Comparison of ENCODE assay signal across 1 cellular context in the genomic region with DNA sequence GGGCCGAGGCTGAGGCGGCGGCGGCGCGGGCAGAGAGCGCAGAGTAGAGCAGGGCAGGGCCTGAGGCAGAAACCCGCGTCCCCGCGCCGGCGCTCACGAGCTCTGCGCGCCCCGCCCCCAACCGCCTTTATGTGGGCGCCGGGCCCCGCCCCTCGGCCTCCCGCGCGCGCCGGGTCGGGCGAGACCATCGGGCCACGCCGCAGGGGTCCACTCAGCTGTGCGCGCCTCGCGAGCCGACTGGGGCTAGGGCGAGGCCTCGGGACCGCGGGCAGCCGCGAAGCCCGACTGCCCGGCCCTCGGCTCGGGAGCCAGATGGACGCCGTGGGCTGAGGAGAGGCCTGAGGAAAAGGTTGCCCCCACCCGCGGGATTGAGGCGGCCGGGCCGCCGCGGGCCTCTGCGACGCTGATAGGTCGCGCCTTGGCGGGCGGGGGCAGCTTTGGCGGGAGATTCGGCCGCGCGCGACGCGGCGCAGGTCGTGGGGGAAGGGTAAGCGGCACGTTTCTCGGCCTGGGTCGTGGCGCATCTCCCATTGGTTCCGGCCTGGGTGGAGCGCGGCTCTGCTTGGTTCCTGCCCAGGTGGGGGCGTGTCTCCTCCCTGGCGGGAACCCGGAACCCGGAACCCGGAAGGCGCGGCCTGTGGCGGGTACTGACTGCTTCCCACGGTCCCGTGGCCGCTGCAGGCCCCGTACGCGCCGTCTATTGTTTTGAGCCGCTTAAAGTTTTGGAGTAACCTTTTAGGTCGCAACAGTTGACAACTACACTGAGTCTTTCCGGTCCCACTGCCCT.
TF ChIP-seq lines count a peak whose summit lies in the region.

A gene (minus strand): TSS at position 104 of the 787 bp plus-strand sequence. CDS start 131 bp downstream, outside the sequence.

TF ChIP-seq in K562, 482 proteins besides CTCF, POLR2A, EP300 and RAD21 (continued from another document and continues in another):
- TF ChIP-seq, protein P1, sequence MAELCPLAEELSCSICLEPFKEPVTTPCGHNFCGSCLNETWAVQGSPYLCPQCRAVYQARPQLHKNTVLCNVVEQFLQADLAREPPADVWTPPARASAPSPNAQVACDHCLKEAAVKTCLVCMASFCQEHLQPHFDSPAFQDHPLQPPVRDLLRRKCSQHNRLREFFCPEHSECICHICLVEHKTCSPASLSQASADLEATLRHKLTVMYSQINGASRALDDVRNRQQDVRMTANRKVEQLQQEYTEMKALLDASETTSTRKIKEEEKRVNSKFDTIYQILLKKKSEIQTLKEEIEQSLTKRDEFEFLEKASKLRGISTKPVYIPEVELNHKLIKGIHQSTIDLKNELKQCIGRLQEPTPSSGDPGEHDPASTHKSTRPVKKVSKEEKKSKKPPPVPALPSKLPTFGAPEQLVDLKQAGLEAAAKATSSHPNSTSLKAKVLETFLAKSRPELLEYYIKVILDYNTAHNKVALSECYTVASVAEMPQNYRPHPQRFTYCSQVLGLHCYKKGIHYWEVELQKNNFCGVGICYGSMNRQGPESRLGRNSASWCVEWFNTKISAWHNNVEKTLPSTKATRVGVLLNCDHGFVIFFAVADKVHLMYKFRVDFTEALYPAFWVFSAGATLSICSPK (IDR thresholded peaks at IDR 0.05; ENCODE audit: borderline replicate concordance), result no peak
- TF ChIP-seq XRCC3 (IDR thresholded peaks at IDR 0.05), result no peak
- no peak for TF ChIP-seq HDAC3 (IDR thresholded peaks at IDR 0.05; ENCODE audit: borderline replicate concordance, partially characterized antibody)
- TF ChIP-seq TSC22D4 (tag; IDR thresholded peaks at IDR 0.05), result no peak
- TF ChIP-seq, protein P2, sequence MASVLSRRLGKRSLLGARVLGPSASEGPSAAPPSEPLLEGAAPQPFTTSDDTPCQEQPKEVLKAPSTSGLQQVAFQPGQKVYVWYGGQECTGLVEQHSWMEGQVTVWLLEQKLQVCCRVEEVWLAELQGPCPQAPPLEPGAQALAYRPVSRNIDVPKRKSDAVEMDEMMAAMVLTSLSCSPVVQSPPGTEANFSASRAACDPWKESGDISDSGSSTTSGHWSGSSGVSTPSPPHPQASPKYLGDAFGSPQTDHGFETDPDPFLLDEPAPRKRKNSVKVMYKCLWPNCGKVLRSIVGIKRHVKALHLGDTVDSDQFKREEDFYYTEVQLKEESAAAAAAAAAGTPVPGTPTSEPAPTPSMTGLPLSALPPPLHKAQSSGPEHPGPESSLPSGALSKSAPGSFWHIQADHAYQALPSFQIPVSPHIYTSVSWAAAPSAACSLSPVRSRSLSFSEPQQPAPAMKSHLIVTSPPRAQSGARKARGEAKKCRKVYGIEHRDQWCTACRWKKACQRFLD (CRISPR knock-in tag; IDR thresholded peaks at IDR 0.05), result no peak; the same call in 1 of the 2 replicates
- TF ChIP-seq, protein P3, sequence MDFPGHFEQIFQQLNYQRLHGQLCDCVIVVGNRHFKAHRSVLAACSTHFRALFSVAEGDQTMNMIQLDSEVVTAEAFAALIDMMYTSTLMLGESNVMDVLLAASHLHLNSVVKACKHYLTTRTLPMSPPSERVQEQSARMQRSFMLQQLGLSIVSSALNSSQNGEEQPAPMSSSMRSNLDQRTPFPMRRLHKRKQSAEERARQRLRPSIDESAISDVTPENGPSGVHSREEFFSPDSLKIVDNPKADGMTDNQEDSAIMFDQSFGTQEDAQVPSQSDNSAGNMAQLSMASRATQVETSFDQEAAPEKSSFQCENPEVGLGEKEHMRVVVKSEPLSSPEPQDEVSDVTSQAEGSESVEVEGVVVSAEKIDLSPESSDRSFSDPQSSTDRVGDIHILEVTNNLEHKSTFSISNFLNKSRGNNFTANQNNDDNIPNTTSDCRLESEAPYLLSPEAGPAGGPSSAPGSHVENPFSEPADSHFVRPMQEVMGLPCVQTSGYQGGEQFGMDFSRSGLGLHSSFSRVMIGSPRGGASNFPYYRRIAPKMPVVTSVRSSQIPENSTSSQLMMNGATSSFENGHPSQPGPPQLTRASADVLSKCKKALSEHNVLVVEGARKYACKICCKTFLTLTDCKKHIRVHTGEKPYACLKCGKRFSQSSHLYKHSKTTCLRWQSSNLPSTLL (IDR thresholded peaks at IDR 0.05), result no peak
- TF ChIP-seq, protein P4, sequence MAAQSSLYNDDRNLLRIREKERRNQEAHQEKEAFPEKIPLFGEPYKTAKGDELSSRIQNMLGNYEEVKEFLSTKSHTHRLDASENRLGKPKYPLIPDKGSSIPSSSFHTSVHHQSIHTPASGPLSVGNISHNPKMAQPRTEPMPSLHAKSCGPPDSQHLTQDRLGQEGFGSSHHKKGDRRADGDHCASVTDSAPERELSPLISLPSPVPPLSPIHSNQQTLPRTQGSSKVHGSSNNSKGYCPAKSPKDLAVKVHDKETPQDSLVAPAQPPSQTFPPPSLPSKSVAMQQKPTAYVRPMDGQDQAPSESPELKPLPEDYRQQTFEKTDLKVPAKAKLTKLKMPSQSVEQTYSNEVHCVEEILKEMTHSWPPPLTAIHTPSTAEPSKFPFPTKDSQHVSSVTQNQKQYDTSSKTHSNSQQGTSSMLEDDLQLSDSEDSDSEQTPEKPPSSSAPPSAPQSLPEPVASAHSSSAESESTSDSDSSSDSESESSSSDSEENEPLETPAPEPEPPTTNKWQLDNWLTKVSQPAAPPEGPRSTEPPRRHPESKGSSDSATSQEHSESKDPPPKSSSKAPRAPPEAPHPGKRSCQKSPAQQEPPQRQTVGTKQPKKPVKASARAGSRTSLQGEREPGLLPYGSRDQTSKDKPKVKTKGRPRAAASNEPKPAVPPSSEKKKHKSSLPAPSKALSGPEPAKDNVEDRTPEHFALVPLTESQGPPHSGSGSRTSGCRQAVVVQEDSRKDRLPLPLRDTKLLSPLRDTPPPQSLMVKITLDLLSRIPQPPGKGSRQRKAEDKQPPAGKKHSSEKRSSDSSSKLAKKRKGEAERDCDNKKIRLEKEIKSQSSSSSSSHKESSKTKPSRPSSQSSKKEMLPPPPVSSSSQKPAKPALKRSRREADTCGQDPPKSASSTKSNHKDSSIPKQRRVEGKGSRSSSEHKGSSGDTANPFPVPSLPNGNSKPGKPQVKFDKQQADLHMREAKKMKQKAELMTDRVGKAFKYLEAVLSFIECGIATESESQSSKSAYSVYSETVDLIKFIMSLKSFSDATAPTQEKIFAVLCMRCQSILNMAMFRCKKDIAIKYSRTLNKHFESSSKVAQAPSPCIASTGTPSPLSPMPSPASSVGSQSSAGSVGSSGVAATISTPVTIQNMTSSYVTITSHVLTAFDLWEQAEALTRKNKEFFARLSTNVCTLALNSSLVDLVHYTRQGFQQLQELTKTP (IDR thresholded peaks at IDR 0.05; ENCODE audit: low read depth in 1 of 2, partially characterized antibody in 2 of 2), result no peak
- TF ChIP-seq HDAC6 (IDR thresholded peaks at IDR 0.05; ENCODE audit: low read depth, low read length), result no peak
- TF ChIP-seq ZFPM2 (CRISPR knock-in tag; IDR thresholded peaks at IDR 0.05), result no peak
- TF ChIP-seq, protein P5, sequence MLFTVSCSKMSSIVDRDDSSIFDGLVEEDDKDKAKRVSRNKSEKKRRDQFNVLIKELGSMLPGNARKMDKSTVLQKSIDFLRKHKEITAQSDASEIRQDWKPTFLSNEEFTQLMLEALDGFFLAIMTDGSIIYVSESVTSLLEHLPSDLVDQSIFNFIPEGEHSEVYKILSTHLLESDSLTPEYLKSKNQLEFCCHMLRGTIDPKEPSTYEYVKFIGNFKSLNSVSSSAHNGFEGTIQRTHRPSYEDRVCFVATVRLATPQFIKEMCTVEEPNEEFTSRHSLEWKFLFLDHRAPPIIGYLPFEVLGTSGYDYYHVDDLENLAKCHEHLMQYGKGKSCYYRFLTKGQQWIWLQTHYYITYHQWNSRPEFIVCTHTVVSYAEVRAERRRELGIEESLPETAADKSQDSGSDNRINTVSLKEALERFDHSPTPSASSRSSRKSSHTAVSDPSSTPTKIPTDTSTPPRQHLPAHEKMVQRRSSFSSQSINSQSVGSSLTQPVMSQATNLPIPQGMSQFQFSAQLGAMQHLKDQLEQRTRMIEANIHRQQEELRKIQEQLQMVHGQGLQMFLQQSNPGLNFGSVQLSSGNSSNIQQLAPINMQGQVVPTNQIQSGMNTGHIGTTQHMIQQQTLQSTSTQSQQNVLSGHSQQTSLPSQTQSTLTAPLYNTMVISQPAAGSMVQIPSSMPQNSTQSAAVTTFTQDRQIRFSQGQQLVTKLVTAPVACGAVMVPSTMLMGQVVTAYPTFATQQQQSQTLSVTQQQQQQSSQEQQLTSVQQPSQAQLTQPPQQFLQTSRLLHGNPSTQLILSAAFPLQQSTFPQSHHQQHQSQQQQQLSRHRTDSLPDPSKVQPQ (CRISPR knock-in tag; IDR thresholded peaks at IDR 0.05; ENCODE audit: borderline replicate concordance), result peak; percentile 77; the same call in 1 of the 2 replicates
- TF ChIP-seq CHD1 (IDR thresholded peaks at IDR 0.05; ENCODE audit: low read length), result no peak
- TF ChIP-seq SPI1 (IDR thresholded peaks at IDR 0.05; ENCODE audit: borderline replicate concordance, low read depth, low read length), result peak; percentile 25; the same call in 1 of the 2 replicates
- TF ChIP-seq SMARCC2 (IDR thresholded peaks at IDR 0.05; ENCODE audit: low read depth), result no peak
- no peak for TF ChIP-seq ZNF778 (CRISPR knock-in tag; IDR thresholded peaks at IDR 0.05)
- no peak for TF ChIP-seq ZSCAN29 (IDR thresholded peaks at IDR 0.05)
- peak; percentile 85 for TF ChIP-seq NR2C2 (CRISPR knock-in tag; IDR thresholded peaks at IDR 0.05)
- TF ChIP-seq NR2C2 (tag; IDR thresholded peaks at IDR 0.05), result peak; percentile 88
- TF ChIP-seq ZNF551 (CRISPR knock-in tag; IDR thresholded peaks at IDR 0.05), result no peak
- no peak for TF ChIP-seq BRD9 (IDR thresholded peaks at IDR 0.05; ENCODE audit: low read depth, partially characterized antibody)
- TF ChIP-seq, protein P6, sequence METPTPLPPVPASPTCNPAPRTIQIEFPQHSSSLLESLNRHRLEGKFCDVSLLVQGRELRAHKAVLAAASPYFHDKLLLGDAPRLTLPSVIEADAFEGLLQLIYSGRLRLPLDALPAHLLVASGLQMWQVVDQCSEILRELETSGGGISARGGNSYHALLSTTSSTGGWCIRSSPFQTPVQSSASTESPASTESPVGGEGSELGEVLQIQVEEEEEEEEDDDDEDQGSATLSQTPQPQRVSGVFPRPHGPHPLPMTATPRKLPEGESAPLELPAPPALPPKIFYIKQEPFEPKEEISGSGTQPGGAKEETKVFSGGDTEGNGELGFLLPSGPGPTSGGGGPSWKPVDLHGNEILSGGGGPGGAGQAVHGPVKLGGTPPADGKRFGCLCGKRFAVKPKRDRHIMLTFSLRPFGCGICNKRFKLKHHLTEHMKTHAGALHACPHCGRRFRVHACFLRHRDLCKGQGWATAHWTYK (CRISPR knock-in tag; IDR thresholded peaks at IDR 0.05), result no peak
- no peak for TF ChIP-seq CBX8 (IDR thresholded peaks at IDR 0.05; ENCODE audit: borderline replicate concordance, extremely low read depth, low read depth, low read length, poor library complexity, severe bottlenecking)
- no peak for TF ChIP-seq SREBF2 (CRISPR knock-in tag; IDR thresholded peaks at IDR 0.05)
- no peak for TF ChIP-seq ZNF274 (IDR thresholded peaks at IDR 0.05; ENCODE audit: borderline replicate concordance, low read depth, low read length)
- no peak for TF ChIP-seq ARHGAP35 (IDR thresholded peaks at IDR 0.05; ENCODE audit: partially characterized antibody)
- peak; percentile 99 for TF ChIP-seq CXXC5 (CRISPR knock-in tag; IDR thresholded peaks at IDR 0.05)
- 0 out of 2 replicates have a peak, but pooled peaks have one; percentile 8 for TF ChIP-seq ZKSCAN1 (IDR thresholded peaks at IDR 0.05; ENCODE audit: low read depth, low read length)
- no peak for TF ChIP-seq JUNB (CRISPR knock-in tag; conservative IDR thresholded peaks at IDR 0.05)
- no peak for TF ChIP-seq NCOA4 (IDR thresholded peaks at IDR 0.05; ENCODE audit: partially characterized antibody)
- no peak for TF ChIP-seq NFIX (CRISPR knock-in tag; IDR thresholded peaks at IDR 0.05; ENCODE audit: low read depth)
- no peak for TF ChIP-seq ZFP30 (CRISPR knock-in tag; IDR thresholded peaks at IDR 0.05; ENCODE audit: borderline replicate concordance)
- TF ChIP-seq FOXA3 (CRISPR knock-in tag; conservative IDR thresholded peaks at IDR 0.05 in 1 of 2, IDR thresholded peaks at IDR 0.05 in 1 of 2), result peak in 1 of 2 experiments; percentile 77; a peak in 1 of 4 replicates
- TF ChIP-seq, protein P7, sequence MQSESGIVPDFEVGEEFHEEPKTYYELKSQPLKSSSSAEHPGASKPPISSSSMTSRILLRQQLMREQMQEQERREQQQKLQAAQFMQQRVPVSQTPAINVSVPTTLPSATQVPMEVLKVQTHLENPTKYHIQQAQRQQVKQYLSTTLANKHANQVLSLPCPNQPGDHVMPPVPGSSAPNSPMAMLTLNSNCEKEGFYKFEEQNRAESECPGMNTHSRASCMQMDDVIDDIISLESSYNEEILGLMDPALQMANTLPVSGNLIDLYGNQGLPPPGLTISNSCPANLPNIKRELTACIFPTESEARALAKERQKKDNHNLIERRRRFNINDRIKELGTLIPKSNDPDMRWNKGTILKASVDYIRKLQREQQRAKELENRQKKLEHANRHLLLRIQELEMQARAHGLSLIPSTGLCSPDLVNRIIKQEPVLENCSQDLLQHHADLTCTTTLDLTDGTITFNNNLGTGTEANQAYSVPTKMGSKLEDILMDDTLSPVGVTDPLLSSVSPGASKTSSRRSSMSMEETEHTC (IDR thresholded peaks at IDR 0.05), result 0 out of 2 replicates have a peak, but pooled peaks have one; percentile 16
- no peak for TF ChIP-seq ZNF12 (CRISPR knock-in tag; IDR thresholded peaks at IDR 0.05)
- TF ChIP-seq, protein P8, sequence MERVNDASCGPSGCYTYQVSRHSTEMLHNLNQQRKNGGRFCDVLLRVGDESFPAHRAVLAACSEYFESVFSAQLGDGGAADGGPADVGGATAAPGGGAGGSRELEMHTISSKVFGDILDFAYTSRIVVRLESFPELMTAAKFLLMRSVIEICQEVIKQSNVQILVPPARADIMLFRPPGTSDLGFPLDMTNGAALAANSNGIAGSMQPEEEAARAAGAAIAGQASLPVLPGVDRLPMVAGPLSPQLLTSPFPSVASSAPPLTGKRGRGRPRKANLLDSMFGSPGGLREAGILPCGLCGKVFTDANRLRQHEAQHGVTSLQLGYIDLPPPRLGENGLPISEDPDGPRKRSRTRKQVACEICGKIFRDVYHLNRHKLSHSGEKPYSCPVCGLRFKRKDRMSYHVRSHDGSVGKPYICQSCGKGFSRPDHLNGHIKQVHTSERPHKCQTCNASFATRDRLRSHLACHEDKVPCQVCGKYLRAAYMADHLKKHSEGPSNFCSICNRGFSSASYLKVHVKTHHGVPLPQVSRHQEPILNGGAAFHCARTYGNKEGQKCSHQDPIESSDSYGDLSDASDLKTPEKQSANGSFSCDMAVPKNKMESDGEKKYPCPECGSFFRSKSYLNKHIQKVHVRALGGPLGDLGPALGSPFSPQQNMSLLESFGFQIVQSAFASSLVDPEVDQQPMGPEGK (CRISPR knock-in tag; IDR thresholded peaks at IDR 0.05; ENCODE audit: borderline replicate concordance), result no peak
- TF ChIP-seq RBM25 (IDR thresholded peaks at IDR 0.05; ENCODE audit: low read depth, low read length, severe bottlenecking), result peak; percentile 94
- TF ChIP-seq KLF16 (IDR thresholded peaks at IDR 0.05), result peak; percentile 22; the same call in 1 of the 2 replicates
- TF ChIP-seq ZNF217 (CRISPR knock-in tag; IDR thresholded peaks at IDR 0.05), result no peak
- TF ChIP-seq NCOA1 (IDR thresholded peaks at IDR 0.05; ENCODE audit: low read depth), result 0 out of 2 replicates have a peak, but pooled peaks have one; percentile 36
- no peak for TF ChIP-seq ZKSCAN3 (CRISPR knock-in tag; IDR thresholded peaks at IDR 0.05)
- TF ChIP-seq PHTF2 (CRISPR knock-in tag; IDR thresholded peaks at IDR 0.05), result no peak
